ENCODE assay signal across 14 cellular contexts in genomic region chr14:102280376-102280962, GRCh38. TPM values are rescaled to one million over a fixed set of nuclear protein-coding genes. Genes with fewer than 3 reads are reported as not detected.
DNase-seq lines count a peak whose midpoint lies in the region; ATAC-seq and TF ChIP-seq lines count a peak whose summit lies in the region.
"Had no signal": no experiment of that assay in that cellular context is flagged by ENCODE, and none has a peak within 500 bp of the region (broad histone marks: within the 10 kb centered on the region; RNA-seq: fewer than 3 reads in every experiment).

No MANE protein-coding gene starts in this region.

- peaks cover 8% of the 10 kb centered on the region for H3K9me1 ChIP-seq in IMR-90 (ENCODE audit: insufficient read depth, low read length)

- H3K4me3 Mint-ChIP-seq in activated CD4-positive, alpha-beta T cell treated with anti-CD3 and anti-CD28 coated beads, Interleukin-2, amount 10 ng/mL, durations not matched to agents 7 days and 5 days: no peak overlapping the region
- H3K4me3 Mint-ChIP-seq: activated CD4-positive, alpha-beta memory T cell treated with anti-CD3 and anti-CD28 coated beads for 36 hours; CD14-positive monocyte; stimulated activated effector memory CD8-positive, alpha-beta T cell treated with anti-CD3 and anti-CD28 coated beads, Interleukin-12 subunit alpha, Interleukin-12 subunit beta, amount 100 ng/mL, for 72 hours had no signal

- no peak overlapping the region; the same call in 1 of the 2 replicates for H3K9ac ChIP-seq in IMR-90 (ENCODE audit: low read depth, low read length)

- H3K27me3 ChIP-seq in AG04450 (ENCODE audit: control insufficient read depth, insufficient read depth, low read length) (no peaks in the 10 kb centered on the region), IMR-90 (ENCODE audit: control insufficient read depth, insufficient read depth, low read length) (no peaks in the 10 kb centered on the region), SJCRH30 (no peaks in the 10 kb centered on the region)
- H3K27me3 ChIP-seq: adrenal gland had no signal

- H3K23ac ChIP-seq in IMR-90 (ENCODE audit: low read depth, low read length): peak overlapping the region; percentile 69

- H3K4me1 ChIP-seq in IMR-90 (ENCODE audit: control insufficient read depth, insufficient read depth, low read length) (peaks cover 12% of the 10 kb centered on the region), SJCRH30 (no peaks in the 10 kb centered on the region)
- H3K4me1 ChIP-seq: adrenal gland had no signal

- peak overlapping the region; percentile 27; the same call in 1 of the 2 replicates for H4K5ac ChIP-seq in IMR-90 (ENCODE audit: low read depth, low read length)

- H3K4ac ChIP-seq in IMR-90 (ENCODE audit: low read depth, low read length): peak overlapping the region; percentile 94

- no peaks in the 10 kb centered on the region for H3K27me3 Mint-ChIP-seq in activated CD4-positive, alpha-beta T cell treated with anti-CD3 and anti-CD28 coated beads, Interleukin-2, amount 10 ng/mL, durations not matched to agents 7 days and 5 days
- H3K27me3 Mint-ChIP-seq: activated CD4-positive, alpha-beta memory T cell treated with anti-CD3 and anti-CD28 coated beads for 36 hours had no signal

- TF ChIP-seq CTCF in AG04450 (IDR thresholded peaks at IDR 0.05; ENCODE audit: low read depth, low read length) (no peak), IMR-90 (conservative IDR thresholded peaks at IDR 0.05; ENCODE audit: low read depth, low read length) (no peak)

- H3K9me3 ChIP-seq in AG04450 (ENCODE audit: control insufficient read depth, insufficient read depth, low read length): peaks cover 3% of the 10 kb centered on the region; the same call in 1 of the 2 replicates
- no peaks in the 10 kb centered on the region for H3K9me3 ChIP-seq in IMR-90 (ENCODE audit: control insufficient read depth, insufficient read depth, low read length)
- 0 out of 2 replicates have a peak, but pooled peaks cover 3% of the 10 kb centered on the region for H3K9me3 ChIP-seq in SJCRH30 (replicated peaks)
- H3K9me3 ChIP-seq: adrenal gland had no signal

- no peaks in the 10 kb centered on the region for H3K4me1 Mint-ChIP-seq in activated CD4-positive, alpha-beta T cell treated with anti-CD3 and anti-CD28 coated beads, Interleukin-2, amount 10 ng/mL, durations not matched to agents 7 days and 5 days
- H3K4me1 Mint-ChIP-seq: CD14-positive monocyte; stimulated activated effector memory CD8-positive, alpha-beta T cell treated with anti-CD3 and anti-CD28 coated beads, Interleukin-12 subunit alpha, Interleukin-12 subunit beta, amount 100 ng/mL, for 72 hours had no signal

- peak overlapping the region; percentile 96 for H4K91ac ChIP-seq in IMR-90 (ENCODE audit: insufficient read depth, low read depth, low read length)

- no TSS peak for BruUV-seq in IMR-90 (replicated peaks; lab: Mats Ljungman, UMichigan)

- in situ Hi-C loops in IMR-90 (cut with MboI; ENCODE audit: low sequenced_read_pairs): no loop called here

- H3K18ac ChIP-seq in IMR-90 (ENCODE audit: low read depth, low read length): peak overlapping the region; percentile 72; the same call in 1 of the 2 replicates

- H4K20me1 ChIP-seq in IMR-90 (ENCODE audit: insufficient read depth, low read length): no peaks in the 10 kb centered on the region

- H3K27ac Mint-ChIP-seq in activated CD4-positive, alpha-beta T cell treated with anti-CD3 and anti-CD28 coated beads, Interleukin-2, amount 10 ng/mL, durations not matched to agents 7 days and 5 days: no peak overlapping the region
- H3K27ac Mint-ChIP-seq: activated CD4-positive, alpha-beta memory T cell treated with anti-CD3 and anti-CD28 coated beads for 36 hours; CD14-positive monocyte; stimulated activated effector memory CD8-positive, alpha-beta T cell treated with anti-CD3 and anti-CD28 coated beads, Interleukin-12 subunit alpha, Interleukin-12 subunit beta, amount 100 ng/mL, for 72 hours had no signal

- H3K36me3 ChIP-seq in IMR-90 (ENCODE audit: control insufficient read depth, insufficient read depth, low read length) (no peaks in the 10 kb centered on the region), SJCRH30 (no peaks in the 10 kb centered on the region)
- H3K36me3 ChIP-seq: adrenal gland had no signal

- H3K14ac ChIP-seq in IMR-90 (replicated peaks; ENCODE audit: low read depth, low read length): peak overlapping the region; percentile 95

- peak overlapping the region; percentile 75; the same call in 2 of the 3 replicates for H2BK15ac ChIP-seq in IMR-90 (ENCODE audit: low read depth, low read length)

- peak overlapping the region; percentile 75 for H2AK9ac ChIP-seq in IMR-90 (replicated peaks; ENCODE audit: low read depth, low read length, poor library complexity)

- H3K56ac ChIP-seq in IMR-90 (ENCODE audit: extremely low read depth, insufficient read depth, low read length): peak overlapping the region; percentile 94

- peak overlapping the region; percentile 59 to 81 for H4K8ac ChIP-seq in IMR-90 (ENCODE audit: low read depth in 2 of 2, low read length in 2 of 2)

- peak overlapping the region; percentile 99 for H2BK20ac ChIP-seq in IMR-90 (ENCODE audit: low read depth, low read length)

- H2BK120ac ChIP-seq in IMR-90 (ENCODE audit: low read depth, low read length): peak overlapping the region; percentile 99

- peak; percentile 50 for ATAC-seq in IMR-90 (ENCODE audit: low read depth)
- ATAC-seq: K562 had no signal

- H3K4me3 ChIP-seq in AG04450 (ENCODE audit: low read depth, low read length): no peak overlapping the region
- no peak overlapping the region for H3K4me3 ChIP-seq in IMR-90 (ENCODE audit: insufficient read depth, low read depth, low read length)
- H3K4me3 ChIP-seq in SJCRH30: no peak overlapping the region
- H3K4me3 ChIP-seq: adrenal gland, K562, SK-N-MC had no signal

- CTCF ChIA-PET in AG04450 (lab: Charles Lee) (interaction anchor here (0.6 kb wide), 1 partner anchor 406 kb away, joined by 3 read pairs; no protein-coding TSS in a partner anchor), IMR-90 (lab: Yijun Ruan, JAX) (no interaction called here)
- CTCF ChIA-PET in activated CD4-positive, alpha-beta T cell treated with anti-CD3 and anti-CD28 coated beads, Interleukin-2, amount 10 ng/mL, durations not matched to agents 7 days and 5 days (lab: Charles Lee): no interaction called here

- peak overlapping the region; percentile 99 for H3K27ac ChIP-seq in AG04450 (ENCODE audit: low read depth, low read length)
- H3K27ac ChIP-seq in IMR-90 (ENCODE audit: insufficient read depth, low read length): peak overlapping the region; percentile 69
- no peak overlapping the region for H3K27ac ChIP-seq in SJCRH30
- H3K27ac ChIP-seq: SK-N-MC had no signal

- dilution Hi-C loops in IMR-90 (cut with HindIII; ENCODE audit: low sequenced_read_pairs, unreplicated experiment): no loop called here

- intact Hi-C loops in IMR-90 (cut with micrococcal nuclease): no loop called here

- H2AK5ac ChIP-seq in IMR-90 (ENCODE audit: low read depth, low read length): peak overlapping the region; percentile 90

- no peaks in the 10 kb centered on the region for H3K9me3 Mint-ChIP-seq in activated CD4-positive, alpha-beta T cell treated with anti-CD3 and anti-CD28 coated beads, Interleukin-2, amount 10 ng/mL, durations not matched to agents 7 days and 5 days
- H3K9me3 Mint-ChIP-seq: activated CD4-positive, alpha-beta memory T cell treated with anti-CD3 and anti-CD28 coated beads for 36 hours; CD14-positive monocyte; stimulated activated effector memory CD8-positive, alpha-beta T cell treated with anti-CD3 and anti-CD28 coated beads, Interleukin-12 subunit alpha, Interleukin-12 subunit beta, amount 100 ng/mL, for 72 hours had no signal

- POLR2A ChIA-PET in AG04450 (lab: Yijun Ruan, JAX) (no interaction called here), IMR-90 (lab: Charles Lee; ENCODE audit: unreplicated experiment) (no interaction called here)
- POLR2A ChIA-PET in activated CD4-positive, alpha-beta T cell treated with anti-CD3 and anti-CD28 coated beads, Interleukin-2, amount 10 ng/mL, durations not matched to agents 7 days and 5 days (lab: Charles Lee): no interaction called here

- no peaks in the 10 kb centered on the region for H3K36me3 Mint-ChIP-seq in activated CD4-positive, alpha-beta T cell treated with anti-CD3 and anti-CD28 coated beads, Interleukin-2, amount 10 ng/mL, durations not matched to agents 7 days and 5 days (ENCODE audit: low read depth)
- H3K36me3 Mint-ChIP-seq: activated CD4-positive, alpha-beta memory T cell treated with anti-CD3 and anti-CD28 coated beads for 36 hours; CD14-positive monocyte; stimulated activated effector memory CD8-positive, alpha-beta T cell treated with anti-CD3 and anti-CD28 coated beads, Interleukin-12 subunit alpha, Interleukin-12 subunit beta, amount 100 ng/mL, for 72 hours had no signal

- peaks cover 8 to 17% of the 10 kb centered on the region in 2 experiments; a peak in 3 of 4 replicates for H3K79me1 ChIP-seq in IMR-90 (ENCODE audit: low read depth in 1 of 2, low read length in 2 of 2)

- peak; percentile 36; the same call in 1 of the 2 replicates for TF ChIP-seq POLR2A in IMR-90 (IDR thresholded peaks at IDR 0.05; ENCODE audit: low read depth, low read length)

- no CpG with 5 or more reads among the region's 8 CpGs for WGBS in IMR-90 (ENCODE audit: extremely low coverage in 2 of 2, insufficient read length in 1 of 2), 2 experiments

- H3K4me2 ChIP-seq in IMR-90 (ENCODE audit: low read depth, low read length): peak overlapping the region; percentile 13; the same call in 1 of the 2 replicates

- peak overlapping the region; percentile 98 for H2BK5ac ChIP-seq in IMR-90 (ENCODE audit: low read depth, low read length, poor library complexity, severe bottlenecking)

- TF ChIP-seq RAD21 in IMR-90 (IDR thresholded peaks at IDR 0.05; ENCODE audit: low read length): no peak

- peak overlapping the region; percentile 60 for H2AFZ ChIP-seq in IMR-90 (replicated peaks; ENCODE audit: low read length, poor library complexity)

- DNase-seq in AG04450 (ENCODE audit: low read depth, low spot score) (peak; percentile 93), IMR-90 (peak; percentile 99), brain pericyte (ENCODE audit: low read depth, low spot score) (peak; percentile 49), kidney tubule cell (ENCODE audit: low spot score) (peak; percentile 83), SJCRH30 (no peak), middle frontal gyrus (ENCODE audit: extremely low spot score, low spot score) (no peak)
- DNase-seq in activated CD4-positive, alpha-beta T cell treated with anti-CD3 and anti-CD28 coated beads, Interleukin-2, amount 10 ng/mL, durations not matched to agents 7 days and 5 days: no peak
- DNase-seq in activated T-cell treated with anti-CD3 and anti-CD28 coated beads, Interleukin-2, amount 50 U/mL, for 1 hour: no peak

RNA-seq across cellular contexts. Expression of gene MOK, which starts 24.5 kb away (rescaled TPM):
- polyA plus RNA-seq in AG04450 (2011; rRNA removed): 12.6 and 14.8 TPM in 2 replicates
- 14.8 TPM in 2 replicates for polyA minus RNA-seq in AG04450 (2011; rRNA and poly(A)+ RNA removed)
- 16.8 and 24.4 TPM in 2 replicates for total RNA-seq in IMR-90 (2012; rRNA removed)
- polyA plus RNA-seq in IMR-90 (2012; rRNA removed): 48.1 and 48.5 TPM in 2 replicates
- 22.5 and 28.2 TPM in 2 replicates for polyA plus RNA-seq in IMR-90 (2012; cell fraction: cytosol; rRNA removed)
- polyA plus RNA-seq in IMR-90 (2012; cell fraction: nucleus; rRNA removed; ENCODE audit: low replicate concordance): 188 and 260 TPM in 2 replicates
- 1 to 10 TPM in 1 of 2 experiments, under 1 TPM in 1; 0.96 to 1.4 TPM for total RNA-seq in activated CD4-positive, alpha-beta T cell treated with anti-CD3 and anti-CD28 coated beads, Interleukin-2, amount 10 ng/mL, durations not matched to agents 7 days and 5 days
- total RNA-seq in SJCRH30 (2014; rRNA removed; shearing (Covaris generic)): 5.8 and 5.9 TPM in 2 replicates

RNA-seq across cellular contexts. Expression of gene ZNF839, which starts 39.1 kb away (rescaled TPM):
- polyA plus RNA-seq in AG04450 (2011; rRNA removed): 7.0 and 7.1 TPM in 2 replicates
- 6.4 and 6.6 TPM in 2 replicates for polyA minus RNA-seq in AG04450 (2011; rRNA and poly(A)+ RNA removed)
- 5.7 and 6.4 TPM in 2 replicates for total RNA-seq in IMR-90 (2012; rRNA removed)
- polyA plus RNA-seq in IMR-90 (2012; rRNA removed): 9.8 and 10.7 TPM in 2 replicates
- polyA plus RNA-seq in IMR-90 (2012; cell fraction: cytosol; rRNA removed): 4.8 and 5.5 TPM in 2 replicates
- polyA plus RNA-seq in IMR-90 (2012; cell fraction: nucleus; rRNA removed; ENCODE audit: low replicate concordance): 42.8 and 49.8 TPM in 2 replicates
- total RNA-seq in activated CD4-positive, alpha-beta T cell treated with anti-CD3 and anti-CD28 coated beads, Interleukin-2, amount 10 ng/mL, durations not matched to agents 7 days and 5 days: 10 to 100 TPM; 14.8 to 18.8 TPM
- total RNA-seq in SJCRH30 (2014; rRNA removed; shearing (Covaris generic)): 4.0 and 4.2 TPM in 2 replicates

Comparison
In these comparisons a context has a peak if more than half of its experiments do, and no peak if none do; other contexts are left out.
1. DNase-seq: peak in AG04450 (single experiment), IMR-90 (single experiment), brain pericyte (single experiment) and kidney tubule cell (single experiment); none in activated CD4-positive, alpha-beta T cell treated with anti-CD3 and anti-CD28 coated beads, Interleukin-2, amount 10 ng/mL, durations not matched to agents 7 days and 5 days (single experiment), activated T-cell treated with anti-CD3 and anti-CD28 coated beads, Interleukin-2, amount 50 U/mL, for 1 hour (single experiment), SJCRH30 (0 of 2) and middle frontal gyrus (single experiment).